In the genomic region with DNA sequence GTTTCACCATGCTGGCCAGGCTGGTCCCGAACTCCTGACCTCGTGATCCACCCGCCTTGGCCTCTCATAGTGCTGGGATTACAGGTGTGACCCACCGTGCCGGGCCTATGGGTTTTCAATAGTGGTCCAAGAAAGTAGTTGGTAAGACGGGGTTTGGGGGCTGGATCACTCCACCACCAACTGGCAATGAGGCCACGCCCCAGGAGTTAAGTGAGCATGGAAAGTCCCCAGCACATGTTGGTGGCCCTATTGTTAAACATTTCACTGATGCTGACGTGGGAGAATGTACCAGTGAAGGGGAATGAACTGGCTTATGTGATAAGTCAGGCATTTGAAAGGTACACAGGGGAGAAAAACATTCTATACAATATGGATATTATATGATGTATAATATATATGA, we compare ENCODE assay signal across 1 cellular context.
TF ChIP-seq lines count a peak whose summit lies in the region.

No MANE protein-coding gene starts in this region.

TF ChIP-seq in IMR-90, 13 proteins besides CTCF, POLR2A, EP300 and RAD21 (continued from another document):
- TF ChIP-seq, protein P1, sequence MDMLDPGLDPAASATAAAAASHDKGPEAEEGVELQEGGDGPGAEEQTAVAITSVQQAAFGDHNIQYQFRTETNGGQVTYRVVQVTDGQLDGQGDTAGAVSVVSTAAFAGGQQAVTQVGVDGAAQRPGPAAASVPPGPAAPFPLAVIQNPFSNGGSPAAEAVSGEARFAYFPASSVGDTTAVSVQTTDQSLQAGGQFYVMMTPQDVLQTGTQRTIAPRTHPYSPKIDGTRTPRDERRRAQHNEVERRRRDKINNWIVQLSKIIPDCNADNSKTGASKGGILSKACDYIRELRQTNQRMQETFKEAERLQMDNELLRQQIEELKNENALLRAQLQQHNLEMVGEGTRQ (IDR thresholded peaks at IDR 0.05; ENCODE audit: low read depth, low read length) = no peak
- TF ChIP-seq NFE2L2 (IDR thresholded peaks at IDR 0.05; ENCODE audit: low read depth, low read length) (no peak), CEBPB (IDR thresholded peaks at IDR 0.05; ENCODE audit: low read depth, low read length) (no peak), RFX5 (IDR thresholded peaks at IDR 0.05; ENCODE audit: low read depth, low read length) (no peak), FOS (IDR thresholded peaks at IDR 0.05; ENCODE audit: low read depth, low read length) (no peak), CHD1 (IDR thresholded peaks at IDR 0.05; ENCODE audit: low read depth, low read length) (no peak), SMC3 (IDR thresholded peaks at IDR 0.05; ENCODE audit: low read depth, low read length) (no peak), MAFK (IDR thresholded peaks at IDR 0.05; ENCODE audit: low read depth, low read length) (no peak)
TF ChIP-seq in IMR-90: peak in this region for 0.
